ENCODE assay signal across 14 cellular contexts in genomic region chr12:52053570-52054209, GRCh38. TPM values are rescaled to one million over a fixed set of nuclear protein-coding genes. Genes with fewer than 3 reads are reported as not detected.
A peak's percentile ranks its signal among the peaks of the same experiment; 100 is the strongest.
DNase-seq lines count a peak whose midpoint lies in the region; ATAC-seq, FAIRE-seq and TF ChIP-seq lines count a peak whose summit lies in the region.
"Had no signal": no experiment of that assay in that cellular context is flagged by ENCODE, and none has a peak within 500 bp of the region (broad histone marks: within the 10 kb centered on the region; RNA-seq: fewer than 3 reads in every experiment).

No MANE protein-coding gene starts in this region.

- intact Hi-C loops in left ventricle myocardium inferior (cut with micrococcal nuclease) (no loop called here), left ventricle myocardium superior (cut with micrococcal nuclease) (no loop called here)

- FAIRE-seq in GM19239 (lab: Jason Lieb, UNC) = no peak

- peak overlapping the region; percentile 77 for H3K4me3 ChIP-seq in left ventricle myocardium inferior

- TF ChIP-seq CTCF in left ventricle myocardium inferior (IDR thresholded peaks at IDR 0.05; ENCODE audit: borderline replicate concordance) (no peak), type B pancreatic cell (conservative IDR thresholded peaks at IDR 0.05) (no peak)

- H3K27me3 Mint-ChIP-seq in central memory CD8-positive, alpha-beta T cell = peaks cover 11% of the 10 kb centered on the region
- H3K27me3 Mint-ChIP-seq in naive B cell (no peaks in the 10 kb centered on the region), type B pancreatic cell (peaks cover 17% of the 10 kb centered on the region)

- peak overlapping the region; percentile 99 for H3K27ac ChIP-seq in left ventricle myocardium inferior (replicated peaks)

- H3K4me3 Mint-ChIP-seq in central memory CD8-positive, alpha-beta T cell = no peak overlapping the region
- H3K4me3 Mint-ChIP-seq in naive B cell = peak overlapping the region in 3 of 8 donors; percentile 30 to 97 (median 32)
- H3K4me3 Mint-ChIP-seq in type B pancreatic cell = no peak overlapping the region
- H3K4me3 Mint-ChIP-seq: dendritic cell treated with granulocyte-macrophage colony-stimulating factor and Interleukin-4, amounts not matched to agents 40 ng/mL and 50 ng/mL, for 4 days had no signal

- peaks cover 11% of the 10 kb centered on the region for H3K36me3 Mint-ChIP-seq in central memory CD8-positive, alpha-beta T cell (ENCODE audit: insufficient read depth)
- no peaks in the 10 kb centered on the region for H3K36me3 Mint-ChIP-seq in naive B cell
- no peaks in the 10 kb centered on the region for H3K36me3 Mint-ChIP-seq in type B pancreatic cell

- peaks cover 43% of the 10 kb centered on the region for H3K36me3 ChIP-seq in left ventricle myocardium inferior

- no peaks in the 10 kb centered on the region for H3K9me3 ChIP-seq in left ventricle myocardium inferior (replicated peaks)

- peak overlapping the region; percentile 93 for H3K27ac Mint-ChIP-seq in central memory CD8-positive, alpha-beta T cell (ENCODE audit: low read depth)
- H3K27ac Mint-ChIP-seq in naive B cell (peak overlapping the region in 5 of 6 donors; percentile 93 to 100 (median 99)), type B pancreatic cell (peak overlapping the region; percentile 34)
- H3K27ac Mint-ChIP-seq: dendritic cell treated with granulocyte-macrophage colony-stimulating factor and Interleukin-4, amounts not matched to agents 40 ng/mL and 50 ng/mL, for 4 days had no signal

- H3K9me3 Mint-ChIP-seq in central memory CD8-positive, alpha-beta T cell = no peaks in the 10 kb centered on the region
- no peaks in the 10 kb centered on the region for H3K9me3 Mint-ChIP-seq in naive B cell
- no peaks in the 10 kb centered on the region for H3K9me3 Mint-ChIP-seq in type B pancreatic cell
- H3K9me3 Mint-ChIP-seq: dendritic cell treated with granulocyte-macrophage colony-stimulating factor and Interleukin-4, amounts not matched to agents 40 ng/mL and 50 ng/mL, for 4 days had no signal

- DNase-seq in left ventricle myocardium inferior (no peak), left ventricle myocardium superior (no peak), naive B cell (no peak), type B pancreatic cell (ENCODE audit: extremely low spot score, unreplicated experiment) (no peak), GM19239 (ENCODE audit: insufficient read length, low spot score) (no peak), left lobe of liver (ENCODE audit: low spot score) (no peak)
- DNase-seq in central memory CD8-positive, alpha-beta T cell (ENCODE audit: low spot score in 2 of 2) = no peak
- DNase-seq: hippocampal formation, KBM-7, NCI-H2081, OCI-M1, T-helper 9 cell had no signal

- H3K27me3 ChIP-seq in left ventricle myocardium inferior (ENCODE audit: low read depth) = no peaks in the 10 kb centered on the region

- H3K4me1 Mint-ChIP-seq in central memory CD8-positive, alpha-beta T cell = peaks cover 31% of the 10 kb centered on the region
- H3K4me1 Mint-ChIP-seq in naive B cell (peaks cover 39 to 45% (median 40%) of the 10 kb centered on the region in 3 donors), type B pancreatic cell (ENCODE audit: unreplicated experiment) (peaks cover 24% of the 10 kb centered on the region)

- H3K4me1 ChIP-seq in left ventricle myocardium inferior = peaks cover 83% of the 10 kb centered on the region

- ATAC-seq in left ventricle myocardium superior = no peak
- no peak for ATAC-seq in central memory CD8-positive, alpha-beta T cell (replicated peaks; ENCODE audit: extremely low read depth, poor library complexity, severe bottlenecking)
- ATAC-seq in naive B cell (ENCODE audit: low read depth in 2 of 2) = no peak
- no peak for ATAC-seq in GM19035 (IDR thresholded peaks at IDR 0.05; ENCODE audit: unreplicated experiment)
- no peak for ATAC-seq in left lobe of liver

RNA-seq across cellular contexts. Expression of gene NR4A1, which starts 2.4 kb away (rescaled TPM):
- 55.5 TPM for total RNA-seq in left ventricle myocardium inferior
- 58.9 TPM for total RNA-seq in left ventricle myocardium superior
- 10 to 100 TPM in 4 of 6 donors, 1 to 10 TPM in 2; 6.7 to 24.9 (median 12.6) TPM for polyA plus RNA-seq in naive B cell (ENCODE audit: low read depth in 6 of 6)
- total RNA-seq in type B pancreatic cell (ENCODE audit: low replicate concordance) = 11.4 and 81.9 TPM in 2 replicates
- 5.4 TPM for total RNA-seq in left lobe of liver

RNA-seq across cellular contexts. Expression of gene ATG101, which starts 16.1 kb away (rescaled TPM):
- total RNA-seq in left ventricle myocardium inferior (23.8 TPM), left ventricle myocardium superior (26.5 TPM), type B pancreatic cell (ENCODE audit: low replicate concordance) (35.7 and 48.7 TPM in 2 replicates), left lobe of liver (18.0 TPM)
- 10 to 100 TPM; 20.1 to 35.5 (median 24.4) TPM for polyA plus RNA-seq in naive B cell (ENCODE audit: low read depth in 6 of 6)

RNA-seq across cellular contexts. Expression of gene SMIM41, which starts 25.8 kb away (rescaled TPM):
- total RNA-seq in left ventricle myocardium inferior (0.30 TPM), left ventricle myocardium superior (not detected), type B pancreatic cell (ENCODE audit: low replicate concordance) (not detected in 2 replicates), left lobe of liver (not detected)
- polyA plus RNA-seq in naive B cell (ENCODE audit: low read depth in 6 of 6) = not detected

RNA-seq across cellular contexts. Expression of gene TAMALIN, which starts 46.9 kb away (rescaled TPM):
- 20.0 TPM for total RNA-seq in left ventricle myocardium inferior
- total RNA-seq in left ventricle myocardium superior = 22.2 TPM
- 10 to 100 TPM in 5 of 6 donors, 1 to 10 TPM in 1; 2.9 to 28.7 (median 16.9) TPM for polyA plus RNA-seq in naive B cell (ENCODE audit: low read depth in 6 of 6)
- total RNA-seq in type B pancreatic cell (ENCODE audit: low replicate concordance) = 4.2 and 16.5 TPM in 2 replicates
- 5.5 TPM for total RNA-seq in left lobe of liver

Comparison
In these comparisons a context has a peak if more than half of its experiments do, and no peak if none do; other contexts are left out.
1. H3K27ac Mint-ChIP-seq: peak in every context shown above with its lines; median percentile 99 in naive B cell; 93 in central memory CD8-positive, alpha-beta T cell; 34 in type B pancreatic cell.